ENCODE assay signal across 9 cellular contexts in genomic region chr6:128516514-128516898, GRCh38. TPM values are rescaled to one million over a fixed set of nuclear protein-coding genes. Genes with fewer than 3 reads are reported as not detected.
DNase-seq lines count a peak whose midpoint lies in the region; ATAC-seq and TF ChIP-seq lines count a peak whose summit lies in the region.
"Had no signal": no experiment of that assay in that cellular context is flagged by ENCODE, and none has a peak within 500 bp of the region (broad histone marks: within the 10 kb centered on the region; RNA-seq: fewer than 3 reads in every experiment).

No MANE protein-coding gene starts in this region.

- no peak for ATAC-seq in GM21526 (IDR thresholded peaks at IDR 0.05; ENCODE audit: low FRiP score, unreplicated experiment)
- ATAC-seq in stimulated activated effector memory CD8-positive, alpha-beta T cell treated with anti-CD3 and anti-CD28 coated beads, Interleukin-12 subunit alpha, Interleukin-12 subunit beta, amount 100 ng/mL, for 72 hours = no peak

- no peaks in the 10 kb centered on the region for H3K9me3 Mint-ChIP-seq in activated T-cell treated with anti-CD3 and anti-CD28 coated beads, Interleukin-2, amount 50 U/mL, for 24 hours
- H3K9me3 Mint-ChIP-seq in stimulated activated effector memory CD8-positive, alpha-beta T cell treated with anti-CD3 and anti-CD28 coated beads, Interleukin-12 subunit alpha, Interleukin-12 subunit beta, amount 100 ng/mL, for 72 hours = no peaks in the 10 kb centered on the region
- H3K9me3 Mint-ChIP-seq: T-helper 1 cell treated with Interleukin-12 subunit alpha and Interleukin-12 subunit beta and Interleukin-4 antibody, amounts not matched to agents 30 μg/mL and 1 μg/mL, for 36 hours had no signal

- no peaks in the 10 kb centered on the region for H3K9me3 ChIP-seq in hepatocyte (ENCODE audit: low read depth)
- no peaks in the 10 kb centered on the region for H3K9me3 ChIP-seq in tibial artery

- no peaks in the 10 kb centered on the region for H3K27me3 ChIP-seq in hepatocyte
- no peaks in the 10 kb centered on the region for H3K27me3 ChIP-seq in tibial artery

- DNase-seq in SKM-1 treated with dmso at 0.1 percent for 144 hours (lab: John Stamatoyannopoulos, UW; ENCODE audit: unreplicated experiment) = peak; percentile 13
- DNase-seq in SKM-1 (lab: John Stamatoyannopoulos, UW; ENCODE audit: unreplicated experiment) = no peak
- peak; percentile 44 for DNase-seq in SK-MEL-5 (ENCODE audit: low read depth, low spot score)
- DNase-seq in hepatocyte (ENCODE audit: low spot score) = peak; percentile 45
- DNase-seq in tibial artery = no peak
- DNase-seq in activated T-cell treated with anti-CD3 and anti-CD28 coated beads, Interleukin-2, amount 50 U/mL, for 24 hours = no peak
- no peak for DNase-seq in stimulated activated effector memory CD8-positive, alpha-beta T cell treated with anti-CD3 and anti-CD28 coated beads, Interleukin-12 subunit alpha, Interleukin-12 subunit beta, amount 100 ng/mL, for 72 hours (ENCODE audit: low spot score in 2 of 2)

- peaks cover 56% of the 10 kb centered on the region for H3K27me3 Mint-ChIP-seq in activated T-cell treated with anti-CD3 and anti-CD28 coated beads, Interleukin-2, amount 50 U/mL, for 24 hours

- peaks cover 28% of the 10 kb centered on the region for H3K4me1 Mint-ChIP-seq in activated T-cell treated with anti-CD3 and anti-CD28 coated beads, Interleukin-2, amount 50 U/mL, for 24 hours (ENCODE audit: low read depth)
- peaks cover 21% of the 10 kb centered on the region for H3K4me1 Mint-ChIP-seq in stimulated activated effector memory CD8-positive, alpha-beta T cell treated with anti-CD3 and anti-CD28 coated beads, Interleukin-12 subunit alpha, Interleukin-12 subunit beta, amount 100 ng/mL, for 72 hours

- no peak overlapping the region for H3K4me3 Mint-ChIP-seq in activated T-cell treated with anti-CD3 and anti-CD28 coated beads, Interleukin-2, amount 50 U/mL, for 24 hours
- no peak overlapping the region for H3K4me3 Mint-ChIP-seq in stimulated activated effector memory CD8-positive, alpha-beta T cell treated with anti-CD3 and anti-CD28 coated beads, Interleukin-12 subunit alpha, Interleukin-12 subunit beta, amount 100 ng/mL, for 72 hours
- H3K4me3 Mint-ChIP-seq: T-helper 1 cell treated with Interleukin-12 subunit alpha and Interleukin-12 subunit beta and Interleukin-4 antibody, amounts not matched to agents 30 μg/mL and 1 μg/mL, for 36 hours had no signal

- in situ Hi-C loops in SK-MEL-5 (cut with HindIII; ENCODE audit: low pct_unique_long_range_greater_than_20kb, low sequenced_read_pairs) = loop anchor here (25.0 kb wide), 1 partner anchor 179 kb away; no protein-coding TSS in a partner anchor

- WGBS in hepatocyte (ENCODE audit: low lambda C conversion rate, missing lambda C conversion rate) = 15% methylated on average over 1 of the region's 1 CpG

- H3K27ac ChIP-seq in hepatocyte = peak overlapping the region; percentile 4
- peak overlapping the region; percentile 52 to 58 for H3K27ac ChIP-seq in tibial artery

- H3K27ac Mint-ChIP-seq in activated T-cell treated with anti-CD3 and anti-CD28 coated beads, Interleukin-2, amount 50 U/mL, for 24 hours = no peak overlapping the region
- no peak overlapping the region for H3K27ac Mint-ChIP-seq in stimulated activated effector memory CD8-positive, alpha-beta T cell treated with anti-CD3 and anti-CD28 coated beads, Interleukin-12 subunit alpha, Interleukin-12 subunit beta, amount 100 ng/mL, for 72 hours
- H3K27ac Mint-ChIP-seq: T-helper 1 cell treated with Interleukin-12 subunit alpha and Interleukin-12 subunit beta and Interleukin-4 antibody, amounts not matched to agents 30 μg/mL and 1 μg/mL, for 36 hours had no signal

- H3K9me2 ChIP-seq in hepatocyte (replicated peaks; ENCODE audit: insufficient read depth) = no peaks in the 10 kb centered on the region

- peaks cover 21% of the 10 kb centered on the region for H4K20me1 ChIP-seq in hepatocyte (ENCODE audit: insufficient read depth, poor library complexity, severe bottlenecking)

- H3K4me1 ChIP-seq in hepatocyte (ENCODE audit: insufficient read depth) (peaks cover 31% of the 10 kb centered on the region), tibial artery (peaks cover 0 to 74% (median 18%) of the 10 kb centered on the region in 4 donors)

- H3K36me3 Mint-ChIP-seq in activated T-cell treated with anti-CD3 and anti-CD28 coated beads, Interleukin-2, amount 50 U/mL, for 24 hours (ENCODE audit: low read depth) = peaks cover 15% of the 10 kb centered on the region
- H3K36me3 Mint-ChIP-seq in stimulated activated effector memory CD8-positive, alpha-beta T cell treated with anti-CD3 and anti-CD28 coated beads, Interleukin-12 subunit alpha, Interleukin-12 subunit beta, amount 100 ng/mL, for 72 hours = no peaks in the 10 kb centered on the region

- TF ChIP-seq CTCF in hepatocyte (IDR thresholded peaks at IDR 0.05; ENCODE audit: poor library complexity) (peak; percentile 42), tibial artery (IDR thresholded peaks at IDR 0.05) (peak; percentile 15 to 18)

- no peak overlapping the region for H2AFZ ChIP-seq in hepatocyte

- H3K4me3 ChIP-seq in hepatocyte = no peak overlapping the region
- H3K4me3 ChIP-seq in tibial artery = peak overlapping the region in 1 of 2 donors; percentile 13

- H3K79me2 ChIP-seq in hepatocyte = peaks cover 85% of the 10 kb centered on the region

- H3K36me3 ChIP-seq in hepatocyte (replicated peaks; ENCODE audit: insufficient read depth, low read depth) (no peaks in the 10 kb centered on the region), tibial artery (no peaks in the 10 kb centered on the region)

- intact Hi-C loops in tibial artery (cut with DNase I; ENCODE audit: low total_unique reads) = no loop called here

- peak overlapping the region; percentile 86 for H3K4me2 ChIP-seq in hepatocyte

RNA-seq across cellular contexts. Expression of gene PTPRK, which starts 3.9 kb away (rescaled TPM):
- 25.5 and 36.5 TPM in 2 replicates for total RNA-seq in SK-MEL-5 (2014; rRNA removed; shearing (Covaris generic))
- 18.9 and 34.8 TPM in 2 replicates for polyA plus RNA-seq in SK-MEL-5 (2015; cell fraction: cytosol; rRNA removed)
- 10.4 and 11.9 TPM in 2 replicates for polyA plus RNA-seq in SK-MEL-5 (2015; cell fraction: nucleus; rRNA removed)
- 78.5 and 80.2 TPM in 2 replicates for total RNA-seq in hepatocyte
- polyA plus RNA-seq in hepatocyte = 42.0 and 43.1 TPM in 2 replicates

Comparison
In these comparisons a context has a peak if more than half of its experiments do, and no peak if none do; other contexts are left out.
1. DNase-seq: peak in SKM-1 treated with dmso at 0.1 percent for 144 hours (single experiment), SK-MEL-5 (single experiment) and hepatocyte (single experiment); none in SKM-1 (single experiment), tibial artery (0 of 2), activated T-cell treated with anti-CD3 and anti-CD28 coated beads, Interleukin-2, amount 50 U/mL, for 24 hours (single experiment) and stimulated activated effector memory CD8-positive, alpha-beta T cell treated with anti-CD3 and anti-CD28 coated beads, Interleukin-12 subunit alpha, Interleukin-12 subunit beta, amount 100 ng/mL, for 72 hours (0 of 2).